16 cellular contexts compared by ENCODE assay signal in genomic region chr16:14002416-14002815, GRCh38.
A peak's percentile ranks its signal among the peaks of the same experiment; 100 is the strongest.
DNase-seq lines count a peak whose midpoint lies in the region; ATAC-seq, FAIRE-seq and TF ChIP-seq lines count a peak whose summit lies in the region.
"Had no signal": no experiment of that assay in that cellular context is flagged by ENCODE, and none has a peak within 500 bp of the region (broad histone marks: within the 10 kb centered on the region; RNA-seq: fewer than 3 reads in every experiment).

No MANE protein-coding gene starts in this region.

- H3K27me3 ChIP-seq in HUES64 (ENCODE audit: insufficient read depth, low read length): no peaks in the 10 kb centered on the region
- H3K27me3 ChIP-seq: tibial nerve had no signal

- no peak for ATAC-seq in stimulated activated memory B cell treated with anti-CD40 and anti-IgM and Interleukin-4, amounts not matched to agents 10 μg/mL and 1 μg/mL and 100 μg/mL, for 72 hours
- ATAC-seq in HG03354 (IDR thresholded peaks at IDR 0.05; ENCODE audit: poor library complexity, severe bottlenecking, unreplicated experiment): no peak
- ATAC-seq: naive thymus-derived CD8-positive, alpha-beta T cell had no signal

- peak; percentile 43 for DNase-seq in fibroblast of mammary gland (ENCODE audit: low read depth)
- DNase-seq in GM19239 (ENCODE audit: insufficient read length, low spot score): no peak
- no peak for DNase-seq in NCI-H526 treated with DMSO at 0.1 percent for 48 hours (lab: John Stamatoyannopoulos, UW)
- DNase-seq in kidney tubule cell (ENCODE audit: low spot score): no peak
- DNase-seq: islet precursor cell; naive thymus-derived CD8-positive, alpha-beta T cell; NCI-H2171; T-helper 2 cell had no signal

- H3K9me3 ChIP-seq in HUES64 (ENCODE audit: insufficient read depth, low read depth, low read length): no peaks in the 10 kb centered on the region
- H3K9me3 ChIP-seq: tibial nerve had no signal

- TF ChIP-seq CTCF in VCaP (conservative IDR thresholded peaks at IDR 0.05): no peak
- TF ChIP-seq CTCF in fibroblast of mammary gland (conservative IDR thresholded peaks at IDR 0.05; ENCODE audit: control insufficient read depth, insufficient read depth, low read depth, low read length): no peak

- no peaks in the 10 kb centered on the region for H3K27me3 Mint-ChIP-seq in stimulated activated memory B cell treated with anti-CD40 and anti-IgM and Interleukin-4, amounts not matched to agents 10 μg/mL and 1 μg/mL and 100 μg/mL, for 72 hours

- no peak overlapping the region for H3K4me3 ChIP-seq in HUES64 (ENCODE audit: low read length)
- H3K4me3 ChIP-seq in fibroblast of mammary gland (ENCODE audit: control insufficient read depth, low read depth, low read length): no peak overlapping the region

- no peak overlapping the region for H3K9ac ChIP-seq in HUES64 (ENCODE audit: low read depth, low read length)

- FAIRE-seq in GM19239 (lab: Jason Lieb, UNC): no peak
- FAIRE-seq: D721Med had no signal

- no peaks in the 10 kb centered on the region for H3K9me3 Mint-ChIP-seq in stimulated activated memory B cell treated with anti-CD40 and anti-IgM and Interleukin-4, amounts not matched to agents 10 μg/mL and 1 μg/mL and 100 μg/mL, for 72 hours
- H3K9me3 Mint-ChIP-seq: activated naive CD4-positive, alpha-beta T cell treated with anti-CD3 and anti-CD28 coated beads, Interleukin-2, amount 50 U/mL, for 24 hours; naive thymus-derived CD8-positive, alpha-beta T cell had no signal

- peaks cover 11% of the 10 kb centered on the region for H3K4me1 ChIP-seq in HUES64 (ENCODE audit: insufficient read depth, low read length)

- peak overlapping the region; percentile 59 for H3K4me3 Mint-ChIP-seq in stimulated activated memory B cell treated with anti-CD40 and anti-IgM and Interleukin-4, amounts not matched to agents 10 μg/mL and 1 μg/mL and 100 μg/mL, for 72 hours
- H3K4me3 Mint-ChIP-seq: activated naive CD4-positive, alpha-beta T cell treated with anti-CD3 and anti-CD28 coated beads, Interleukin-2, amount 50 U/mL, for 24 hours had no signal

- peaks cover 63% of the 10 kb centered on the region for H3K4me1 Mint-ChIP-seq in stimulated activated memory B cell treated with anti-CD40 and anti-IgM and Interleukin-4, amounts not matched to agents 10 μg/mL and 1 μg/mL and 100 μg/mL, for 72 hours

- H3K27ac ChIP-seq in HUES64 (ENCODE audit: low read depth, low read length) (0 out of 2 replicates have a peak overlapping the region, but pooled peaks have one; percentile 9), VCaP (peak overlapping the region; percentile 47; the same call in 1 of the 2 replicates)
- H3K27ac ChIP-seq: HL-60 had no signal

- peak overlapping the region; percentile 25 for H3K27ac Mint-ChIP-seq in stimulated activated memory B cell treated with anti-CD40 and anti-IgM and Interleukin-4, amounts not matched to agents 10 μg/mL and 1 μg/mL and 100 μg/mL, for 72 hours
- H3K27ac Mint-ChIP-seq: activated naive CD4-positive, alpha-beta T cell treated with anti-CD3 and anti-CD28 coated beads, Interleukin-2, amount 50 U/mL, for 24 hours had no signal

- H3K36me3 ChIP-seq in HUES64 (ENCODE audit: insufficient read depth, low read length): no peaks in the 10 kb centered on the region
- H3K36me3 ChIP-seq: tibial nerve had no signal

- peaks cover 5% of the 10 kb centered on the region for H3K36me3 Mint-ChIP-seq in stimulated activated memory B cell treated with anti-CD40 and anti-IgM and Interleukin-4, amounts not matched to agents 10 μg/mL and 1 μg/mL and 100 μg/mL, for 72 hours
- H3K36me3 Mint-ChIP-seq: activated naive CD4-positive, alpha-beta T cell treated with anti-CD3 and anti-CD28 coated beads, Interleukin-2, amount 50 U/mL, for 24 hours; naive thymus-derived CD8-positive, alpha-beta T cell had no signal

- WGBS in HUES64: 85% methylated on average over 9 of the region's 9 CpGs
